ENCODE assay signal across 23 cellular contexts in the genomic region with DNA sequence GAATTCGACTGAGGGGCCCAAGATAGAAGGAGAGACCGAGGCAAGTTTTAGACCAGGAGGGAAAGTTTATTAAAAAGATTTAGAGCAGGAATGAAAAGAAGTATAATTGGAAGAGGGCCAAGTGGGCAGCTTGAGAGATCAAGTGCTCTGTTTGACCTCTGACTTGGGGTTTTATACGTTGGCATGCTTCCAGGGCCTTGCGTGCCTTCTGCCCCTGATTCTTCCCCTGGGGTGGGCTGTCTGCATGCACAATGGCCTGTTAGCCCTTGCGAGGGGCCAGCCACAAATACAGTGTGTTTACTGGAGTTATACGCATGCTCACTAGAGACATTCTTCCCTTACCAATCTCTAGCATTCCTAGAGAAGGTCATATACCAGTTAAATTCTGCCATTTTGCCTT.
"Had no signal": no experiment of that assay in that cellular context is flagged by ENCODE, and none has a peak within 500 bp of the region (broad histone marks: within the 10 kb centered on the region; RNA-seq: fewer than 3 reads in every experiment).

No MANE protein-coding gene starts in this region.

- H3K27ac Mint-ChIP-seq: progenitor cell of endocrine pancreas; stimulated activated effector memory CD8-positive, alpha-beta T cell treated with anti-CD3 and anti-CD28 coated beads, Interleukin-12 subunit alpha, Interleukin-12 subunit beta, amount 100 ng/mL, for 72 hours had no signal

- H3K4me1 ChIP-seq: gastrocnemius medialis, heart right ventricle, right lobe of liver, thyroid gland, upper lobe of left lung, uterus had no signal

- ATAC-seq: gastrocnemius medialis; heart right ventricle; mucosa of descending colon; naive thymus-derived CD8-positive, alpha-beta T cell; right lobe of liver; stimulated activated effector memory CD8-positive, alpha-beta T cell treated with anti-CD3 and anti-CD28 coated beads, Interleukin-12 subunit alpha, Interleukin-12 subunit beta, amount 100 ng/mL, for 72 hours; stimulated activated naive CD8-positive, alpha-beta T cell treated with anti-CD3 and anti-CD28 coated beads, Interleukin-15, Interleukin-2, amounts not matched to agents 100 U/mL and 50 U/mL, for 24 hours had no signal

- H3K4me1 Mint-ChIP-seq: stimulated activated effector memory CD8-positive, alpha-beta T cell treated with anti-CD3 and anti-CD28 coated beads, Interleukin-12 subunit alpha, Interleukin-12 subunit beta, amount 100 ng/mL, for 72 hours had no signal

- H3K4me3 Mint-ChIP-seq: naive thymus-derived CD8-positive, alpha-beta T cell; neural crest cell; stimulated activated effector memory CD8-positive, alpha-beta T cell treated with anti-CD3 and anti-CD28 coated beads, Interleukin-12 subunit alpha, Interleukin-12 subunit beta, amount 100 ng/mL, for 72 hours had no signal

- DNase-seq: dermis blood vessel endothelial cell; effector CD4-positive, alpha-beta T cell; gastrocnemius medialis; heart right ventricle; hypothalamus; kidney glomerular epithelial cell; mammary epithelial cell; mucosa of descending colon; naive thymus-derived CD8-positive, alpha-beta T cell; ovary; right lobe of liver; stimulated activated CD4-positive, alpha-beta T cell treated with anti-CD3 and anti-CD28 coated beads, Interleukin-4, amount 100 ng/mL, for 1 hour; stimulated activated CD8-positive, alpha-beta memory T cell treated with anti-CD3 and anti-CD28 coated beads, Interleukin-4, amount 100 ng/mL, for 48 hours; stimulated activated naive CD8-positive, alpha-beta T cell treated with anti-CD3 and anti-CD28 coated beads, Interleukin-15, Interleukin-2, amounts not matched to agents 100 U/mL and 50 U/mL, for 24 hours; thyroid gland; upper lobe of left lung; uterus had no signal

- H3K36me3 Mint-ChIP-seq: naive thymus-derived CD8-positive, alpha-beta T cell; stimulated activated effector memory CD8-positive, alpha-beta T cell treated with anti-CD3 and anti-CD28 coated beads, Interleukin-12 subunit alpha, Interleukin-12 subunit beta, amount 100 ng/mL, for 72 hours had no signal

- H3K27ac ChIP-seq: gastrocnemius medialis, heart right ventricle, ovary, right lobe of liver, suprapubic skin, thyroid gland, upper lobe of left lung, uterus had no signal

- H3K36me3 ChIP-seq: gastrocnemius medialis, heart right ventricle, ovary, right lobe of liver, suprapubic skin, thyroid gland, upper lobe of left lung, uterus had no signal

- FAIRE-seq: colon, islet of Langerhans had no signal

- H3K9me3 ChIP-seq: gastrocnemius medialis, heart right ventricle, mucosa of descending colon, ovary, right lobe of liver, suprapubic skin, thyroid gland, upper lobe of left lung, uterus had no signal

- H3K27me3 ChIP-seq: ovary, right lobe of liver, thyroid gland, upper lobe of left lung, uterus had no signal

- H3K4me3 ChIP-seq: gastrocnemius medialis, heart right ventricle, mucosa of descending colon, ovary, right lobe of liver, suprapubic skin, thyroid gland, upper lobe of left lung, uterus had no signal

- H3K9me3 Mint-ChIP-seq: neural crest cell; stimulated activated effector memory CD8-positive, alpha-beta T cell treated with anti-CD3 and anti-CD28 coated beads, Interleukin-12 subunit alpha, Interleukin-12 subunit beta, amount 100 ng/mL, for 72 hours had no signal
